Comparison of ENCODE assay signal across 31 cellular contexts in genomic region chr10:107340345-107340744, GRCh38.
A peak's percentile ranks its signal among the peaks of the same experiment; 100 is the strongest.
DNase-seq lines count a peak whose midpoint lies in the region; ATAC-seq, FAIRE-seq and TF ChIP-seq lines count a peak whose summit lies in the region.
"Had no signal": no experiment of that assay in that cellular context is flagged by ENCODE, and none has a peak within 500 bp of the region (broad histone marks: within the 10 kb centered on the region; RNA-seq: fewer than 3 reads in every experiment).

No MANE protein-coding gene starts in this region.

- H3K27ac Mint-ChIP-seq in stimulated activated naive B cell treated with anti-CD40 and anti-IgM and Interleukin-4, amounts not matched to agents 10 μg/mL and 1 μg/mL and 100 μg/mL, for 72 hours = no peak overlapping the region
- H3K27ac Mint-ChIP-seq: activated CD8-positive, alpha-beta memory T cell treated with anti-CD3 and anti-CD28 coated beads, Interleukin-2, amount 10 ng/mL, durations not matched to agents 7 days and 5 days; activated naive CD8-positive, alpha-beta T cell treated with anti-CD3 and anti-CD28 coated beads, Interleukin-2, amount 50 U/mL, for 24 hours; CD4-positive, CD25-positive, alpha-beta regulatory T cell; natural killer cell; stimulated activated memory B cell treated with anti-CD40 and anti-IgM and Interleukin-4, amounts not matched to agents 10 μg/mL and 1 μg/mL and 100 μg/mL, for 72 hours; T-helper 1 cell treated with Interleukin-12 subunit alpha and Interleukin-12 subunit beta and Interleukin-4 antibody, amounts not matched to agents 30 μg/mL and 1 μg/mL, for 36 hours had no signal

- H3K27me3 Mint-ChIP-seq in stimulated activated naive B cell treated with anti-CD40 and anti-IgM and Interleukin-4, amounts not matched to agents 10 μg/mL and 1 μg/mL and 100 μg/mL, for 72 hours = no peaks in the 10 kb centered on the region
- H3K27me3 Mint-ChIP-seq: activated CD8-positive, alpha-beta memory T cell treated with anti-CD3 and anti-CD28 coated beads, Interleukin-2, amount 10 ng/mL, durations not matched to agents 7 days and 5 days; activated naive CD8-positive, alpha-beta T cell treated with anti-CD3 and anti-CD28 coated beads, Interleukin-2, amount 50 U/mL, for 24 hours; CD4-positive, CD25-positive, alpha-beta regulatory T cell; stimulated activated memory B cell treated with anti-CD40 and anti-IgM and Interleukin-4, amounts not matched to agents 10 μg/mL and 1 μg/mL and 100 μg/mL, for 72 hours had no signal

- no peak overlapping the region for H3K4me2 ChIP-seq in HepG2 (ENCODE audit: low read depth, low read length)

- no TSS peak for BruUV-seq in HepG2 (replicated peaks; lab: Mats Ljungman, UMichigan)

- TF ChIP-seq RAD21 in liver (IDR thresholded peaks at IDR 0.05) = no peak
- TF ChIP-seq RAD21 in HepG2 (CRISPR knock-in tag; IDR thresholded peaks at IDR 0.05) = no peak

- H3K4me1 ChIP-seq in liver (ENCODE audit: control insufficient read depth in 4 of 4, insufficient read depth in 4 of 4, low read length in 3 of 4) = peaks cover 0 to 3% (median under 1%) of the 10 kb centered on the region in 4 donors
- H3K4me1 ChIP-seq in HepG2 (ENCODE audit: insufficient read depth, low read length) = no peaks in the 10 kb centered on the region
- H3K4me1 ChIP-seq in heart right ventricle = no peaks in the 10 kb centered on the region
- H3K4me1 ChIP-seq: gastrocnemius medialis, psoas muscle had no signal

- ATAC-seq in HepG2 (no peak), heart right ventricle (no peak), GM18511 (IDR thresholded peaks at IDR 0.05; ENCODE audit: unreplicated experiment) (no peak)
- no peak for ATAC-seq in stimulated activated naive B cell treated with anti-CD40 and anti-IgM and Interleukin-4, amounts not matched to agents 10 μg/mL and 1 μg/mL and 100 μg/mL, for 72 hours (replicated peaks)
- ATAC-seq: activated CD8-positive, alpha-beta memory T cell treated with anti-CD3 and anti-CD28 coated beads, Interleukin-2, amount 10 ng/mL, durations not matched to agents 7 days and 5 days; activated naive CD8-positive, alpha-beta T cell treated with anti-CD3 and anti-CD28 coated beads, Interleukin-2, amount 50 U/mL, for 24 hours; activated T-cell treated with anti-CD3 and anti-CD28 coated beads, Interleukin-2, amount 50 U/mL, for 4 hours; gastrocnemius medialis; mucosa of descending colon; natural killer cell; psoas muscle; stimulated activated memory B cell treated with anti-CD40 and anti-IgM and Interleukin-4, amounts not matched to agents 10 μg/mL and 1 μg/mL and 100 μg/mL, for 72 hours had no signal

- TF ChIP-seq EP300 in HepG2 (IDR thresholded peaks at IDR 0.05; ENCODE audit: low read depth in 2 of 2, low read length in 2 of 2) = no peak
- TF ChIP-seq EP300 in HepG2 (CRISPR knock-in tag; IDR thresholded peaks at IDR 0.05; ENCODE audit: borderline replicate concordance) = no peak

- POLR2A ChIA-PET in HepG2 (lab: Yijun Ruan, JAX) = no interaction called here

- WGBS in liver = 25% methylated on average over 2 of the region's 2 CpGs
- 5% methylated on average over 2 of the region's 2 CpGs for WGBS in HepG2 (ENCODE audit: low lambda C conversion rate)
- WGBS in heart right ventricle, 2 donors = 64 to 70% methylated on average over 2 of the region's 2 CpGs

- intact Hi-C loops in HepG2 (cut with micrococcal nuclease; ENCODE audit: unreplicated experiment) = no loop called here
- intact Hi-C loops in heart right ventricle (cut with DNase I) = no loop called here

- no peaks in the 10 kb centered on the region for H4K20me1 ChIP-seq in HepG2 (ENCODE audit: insufficient read depth, low read length)

- H3K36me3 ChIP-seq in liver (ENCODE audit: control insufficient read depth in 4 of 4, insufficient read depth in 3 of 4, low read depth in 1 of 4, low read length in 3 of 4) = no peaks in the 10 kb centered on the region
- no peaks in the 10 kb centered on the region for H3K36me3 ChIP-seq in HepG2 (replicated peaks in 1 of 2; ENCODE audit: control insufficient read depth in 1 of 2, insufficient read depth in 2 of 2, low read length in 2 of 2)
- no peaks in the 10 kb centered on the region for H3K36me3 ChIP-seq in heart right ventricle
- H3K36me3 ChIP-seq: gastrocnemius medialis had no signal

- H3K9ac ChIP-seq in liver (ENCODE audit: low read depth in 1 of 2, low read length in 2 of 2) = no peak overlapping the region
- H3K9ac ChIP-seq in HepG2 (ENCODE audit: insufficient read depth, low read depth, low read length) = no peak overlapping the region

- CTCF ChIA-PET in HepG2 (lab: Yijun Ruan, JAX; ENCODE audit: low intra/inter-chr PET ratio, low total read pairs) = no interaction called here

- no peak for TF ChIP-seq POLR2A in HepG2 (IDR thresholded peaks at IDR 0.05; ENCODE audit: insufficient read depth in 1 of 2, low read depth in 2 of 2, low read length in 2 of 2)

- FAIRE-seq in HepG2 (lab: Jason Lieb, UNC) (no peak), HTR-8/SVneo (lab: Jason Lieb, UNC) (no peak)
- FAIRE-seq: A204.1, H1, TTC549 had no signal

- H3K4me3 Mint-ChIP-seq in stimulated activated naive B cell treated with anti-CD40 and anti-IgM and Interleukin-4, amounts not matched to agents 10 μg/mL and 1 μg/mL and 100 μg/mL, for 72 hours = no peak overlapping the region
- H3K4me3 Mint-ChIP-seq: activated CD8-positive, alpha-beta memory T cell treated with anti-CD3 and anti-CD28 coated beads, Interleukin-2, amount 10 ng/mL, durations not matched to agents 7 days and 5 days; activated naive CD8-positive, alpha-beta T cell treated with anti-CD3 and anti-CD28 coated beads, Interleukin-2, amount 50 U/mL, for 24 hours; activated T-cell treated with anti-CD3 and anti-CD28 coated beads, Interleukin-2, amount 50 U/mL, for 4 hours; CD4-positive, CD25-positive, alpha-beta regulatory T cell; natural killer cell; stimulated activated memory B cell treated with anti-CD40 and anti-IgM and Interleukin-4, amounts not matched to agents 10 μg/mL and 1 μg/mL and 100 μg/mL, for 72 hours; T-helper 1 cell treated with Interleukin-12 subunit alpha and Interleukin-12 subunit beta and Interleukin-4 antibody, amounts not matched to agents 30 μg/mL and 1 μg/mL, for 36 hours had no signal

- H3K27ac ChIP-seq in liver (ENCODE audit: low read depth in 1 of 2, low read length in 2 of 2) = no peak overlapping the region
- no peak overlapping the region for H3K27ac ChIP-seq in HepG2 (ENCODE audit: extremely low read length, insufficient read depth, low read length)
- no peak overlapping the region for H3K27ac ChIP-seq in heart right ventricle
- H3K27ac ChIP-seq: gastrocnemius medialis, psoas muscle, RWPE1 had no signal

- H3K27me3 ChIP-seq in liver (ENCODE audit: control insufficient read depth in 4 of 4, insufficient read depth in 4 of 4, low read length in 3 of 4) = no peaks in the 10 kb centered on the region
- no peaks in the 10 kb centered on the region; a peak in 1 of 5 replicates for H3K27me3 ChIP-seq in HepG2 (ENCODE audit: control insufficient read depth in 1 of 2, insufficient read depth in 2 of 2, low read length in 2 of 2)
- no peaks in the 10 kb centered on the region for H3K27me3 ChIP-seq in heart right ventricle
- H3K27me3 ChIP-seq: gastrocnemius medialis had no signal

- TF ChIP-seq CTCF in liver (IDR thresholded peaks at IDR 0.05; ENCODE audit: low read depth, low read length, missing input control) (no peak), HepG2 (CRISPR knock-in tag; IDR thresholded peaks at IDR 0.05) (no peak), fibroblast of villous mesenchyme (IDR thresholded peaks at IDR 0.05; ENCODE audit: insufficient read depth, low read depth, low read length) (no peak), heart right ventricle (IDR thresholded peaks at IDR 0.05) (no peak)

- H3K9me3 ChIP-seq in liver (ENCODE audit: control insufficient read depth in 4 of 4, low read length in 3 of 4) (no peaks in the 10 kb centered on the region), HepG2 (ENCODE audit: low read length) (peaks cover 89% of the 10 kb centered on the region), heart right ventricle (peaks cover 0 to 19% (median 9%) of the 10 kb centered on the region in 11 donors)
- H3K9me3 ChIP-seq: gastrocnemius medialis, mucosa of descending colon, psoas muscle had no signal

- no peaks in the 10 kb centered on the region for H3K4me1 Mint-ChIP-seq in stimulated activated naive B cell treated with anti-CD40 and anti-IgM and Interleukin-4, amounts not matched to agents 10 μg/mL and 1 μg/mL and 100 μg/mL, for 72 hours
- H3K4me1 Mint-ChIP-seq: activated CD8-positive, alpha-beta memory T cell treated with anti-CD3 and anti-CD28 coated beads, Interleukin-2, amount 10 ng/mL, durations not matched to agents 7 days and 5 days; activated naive CD8-positive, alpha-beta T cell treated with anti-CD3 and anti-CD28 coated beads, Interleukin-2, amount 50 U/mL, for 24 hours; CD4-positive, CD25-positive, alpha-beta regulatory T cell; natural killer cell; stimulated activated memory B cell treated with anti-CD40 and anti-IgM and Interleukin-4, amounts not matched to agents 10 μg/mL and 1 μg/mL and 100 μg/mL, for 72 hours had no signal

- no peak overlapping the region for H2AFZ ChIP-seq in HepG2 (ENCODE audit: low read length)

- in situ Hi-C loops in HepG2 (cut with HindIII; ENCODE audit: extremely low pct_ligation_motif_present, low pct_unique_long_range_greater_than_20kb) = no loop called here

- no peaks in the 10 kb centered on the region for H3K79me2 ChIP-seq in HepG2 (ENCODE audit: insufficient read depth, low read length)

- H3K36me3 Mint-ChIP-seq in stimulated activated naive B cell treated with anti-CD40 and anti-IgM and Interleukin-4, amounts not matched to agents 10 μg/mL and 1 μg/mL and 100 μg/mL, for 72 hours = no peaks in the 10 kb centered on the region
- H3K36me3 Mint-ChIP-seq: activated CD8-positive, alpha-beta memory T cell treated with anti-CD3 and anti-CD28 coated beads, Interleukin-2, amount 10 ng/mL, durations not matched to agents 7 days and 5 days; CD4-positive, CD25-positive, alpha-beta regulatory T cell; stimulated activated memory B cell treated with anti-CD40 and anti-IgM and Interleukin-4, amounts not matched to agents 10 μg/mL and 1 μg/mL and 100 μg/mL, for 72 hours had no signal

- H3K4me3 ChIP-seq in liver (ENCODE audit: low read depth in 1 of 3, low read length in 3 of 3) (no peak overlapping the region), HepG2 (replicated peaks in 1 of 3; ENCODE audit: insufficient read depth in 1 of 3, low read depth in 2 of 3, low read length in 3 of 3) (no peak overlapping the region), fibroblast of villous mesenchyme (ENCODE audit: low read depth, low read length) (no peak overlapping the region), heart right ventricle (no peak overlapping the region)
- H3K4me3 ChIP-seq: gastrocnemius medialis, mucosa of descending colon, psoas muscle had no signal

- peaks cover 5 to 7% of the 10 kb centered on the region in 2 donors for H3K9me3 Mint-ChIP-seq in stimulated activated naive B cell treated with anti-CD40 and anti-IgM and Interleukin-4, amounts not matched to agents 10 μg/mL and 1 μg/mL and 100 μg/mL, for 72 hours

- DNase-seq in HepG2 (ENCODE audit: low spot score) (no peak), NOMO-1 treated with dmso at 0.1 percent for 144 hours (lab: John Stamatoyannopoulos, UW; ENCODE audit: unreplicated experiment) (peak; percentile 85), fibroblast of villous mesenchyme (ENCODE audit: low read depth) (peak; percentile 34), HTR-8/SVneo (ENCODE audit: insufficient read length, low spot score) (no peak), heart right ventricle (no peak)
- DNase-seq in stimulated activated naive B cell treated with anti-CD40 and anti-IgM and Interleukin-4, amounts not matched to agents 10 μg/mL and 1 μg/mL and 100 μg/mL, for 72 hours = no peak
- DNase-seq: activated CD8-positive, alpha-beta memory T cell treated with anti-CD3 and anti-CD28 coated beads, Interleukin-2, amount 10 ng/mL, durations not matched to agents 7 days and 5 days; activated naive CD8-positive, alpha-beta T cell treated with anti-CD3 and anti-CD28 coated beads, Interleukin-2, amount 50 U/mL, for 24 hours; activated T-cell treated with anti-CD3 and anti-CD28 coated beads, Interleukin-2, amount 50 U/mL, for 4 hours; AML-193; CD4-positive, CD25-positive, alpha-beta regulatory T cell; central memory CD4-positive, alpha-beta T cell; cortex of kidney; DMS79 treated with DMSO at 0.1 percent for 48 hours; gastrocnemius medialis; hippocampal formation; KG1; mucosa of descending colon; natural killer cell; NCI-H446; NCI-H748 treated with DMSO at 0.1 percent for 48 hours; occipital lobe; psoas muscle had no signal

Comparison
In these comparisons a context has a peak if more than half of its experiments do, and no peak if none do; other contexts are left out.
1. DNase-seq: peak in NOMO-1 treated with dmso at 0.1 percent for 144 hours (single experiment) and fibroblast of villous mesenchyme (single experiment); none in HepG2 (single experiment), HTR-8/SVneo (single experiment), stimulated activated naive B cell treated with anti-CD40 and anti-IgM and Interleukin-4, amounts not matched to agents 10 μg/mL and 1 μg/mL and 100 μg/mL, for 72 hours (single experiment) and heart right ventricle (0 of 2).